ENCODE assay signal across 7 cellular contexts in genomic region chr2:36376319-36376765, GRCh38. TPM values are rescaled to one million over a fixed set of nuclear protein-coding genes. Genes with fewer than 3 reads are reported as not detected.
DNase-seq lines count a peak whose midpoint lies in the region; ATAC-seq, FAIRE-seq and TF ChIP-seq lines count a peak whose summit lies in the region.

No MANE protein-coding gene starts in this region.

- H3K9me3 Mint-ChIP-seq in activated CD8-positive, alpha-beta T cell treated with anti-CD3 and anti-CD28 coated beads for 36 hours = no peaks in the 10 kb centered on the region

- peaks cover 29% of the 10 kb centered on the region for H3K4me1 Mint-ChIP-seq in activated CD8-positive, alpha-beta T cell treated with anti-CD3 and anti-CD28 coated beads for 36 hours (ENCODE audit: low read depth)

- no peak overlapping the region for H3K4me3 ChIP-seq in astrocyte of the cerebellum (ENCODE audit: low read depth, low read length)
- peak overlapping the region in 1 of 2 donors; percentile 14 for H3K4me3 ChIP-seq in kidney (ENCODE audit: low read length in 2 of 2)

- no peak overlapping the region for H3K9ac ChIP-seq in kidney (ENCODE audit: low read length in 2 of 2)

- no peak overlapping the region for H3K4me3 Mint-ChIP-seq in activated CD8-positive, alpha-beta T cell treated with anti-CD3 and anti-CD28 coated beads for 36 hours

- H3K9me3 ChIP-seq in kidney (ENCODE audit: control insufficient read depth in 1 of 2, low read length in 2 of 2) = no peaks in the 10 kb centered on the region

- peaks cover 0 to 6% of the 10 kb centered on the region in 2 donors for H3K36me3 ChIP-seq in kidney (ENCODE audit: control insufficient read depth in 1 of 2, insufficient read depth in 2 of 2, low read length in 2 of 2)

- TF ChIP-seq CTCF in astrocyte of the cerebellum (IDR thresholded peaks at IDR 0.05; ENCODE audit: low read depth, low read length, missing control alignments) = no peak
- TF ChIP-seq CTCF in kidney (IDR thresholded peaks at IDR 0.05; ENCODE audit: borderline replicate concordance, extremely low read depth, insufficient read depth) = no peak
- TF ChIP-seq CTCF in activated CD8-positive, alpha-beta T cell treated with anti-CD3 and anti-CD28 coated beads for 36 hours (IDR thresholded peaks at IDR 0.05) = no peak

- peaks cover 37 to 73% of the 10 kb centered on the region in 2 donors for H3K4me1 ChIP-seq in kidney (ENCODE audit: control insufficient read depth in 1 of 2, insufficient read depth in 1 of 2, low read depth in 1 of 2, low read length in 2 of 2)

- FAIRE-seq in kidney (lab: Jason Lieb, UNC) = no peak

- DNase-seq in M059J (ENCODE audit: low read depth) = peak; percentile 76
- DNase-seq in astrocyte of the cerebellum (ENCODE audit: low read depth) = peak; percentile 70
- DNase-seq in kidney = peak; percentile 89
- peak; percentile 64 for DNase-seq in superior temporal gyrus (ENCODE audit: extremely low spot score)
- DNase-seq in middle frontal gyrus (ENCODE audit: extremely low spot score, low spot score) = no peak
- DNase-seq in NCI-H128 (lab: John Stamatoyannopoulos, UW; ENCODE audit: unreplicated experiment) = no peak
- DNase-seq in activated CD8-positive, alpha-beta T cell treated with anti-CD3 and anti-CD28 coated beads for 36 hours = no peak

- no peaks in the 10 kb centered on the region for H3K27me3 Mint-ChIP-seq in activated CD8-positive, alpha-beta T cell treated with anti-CD3 and anti-CD28 coated beads for 36 hours

- in situ Hi-C loops in astrocyte of the cerebellum (cut with HindIII; ENCODE audit: low sequenced_read_pairs) = no loop called here

- POLR2A ChIA-PET in activated CD8-positive, alpha-beta T cell treated with anti-CD3 and anti-CD28 coated beads for 36 hours (lab: Charles Lee) = no interaction called here

- ATAC-seq in activated CD8-positive, alpha-beta T cell treated with anti-CD3 and anti-CD28 coated beads for 36 hours = no peak

- CTCF ChIA-PET in activated CD8-positive, alpha-beta T cell treated with anti-CD3 and anti-CD28 coated beads for 36 hours (lab: Charles Lee) = interaction anchor here (0.8 kb wide), 1 partner anchor 11 kb away, joined by 3 read pairs; no protein-coding TSS in a partner anchor

- H3K36me3 Mint-ChIP-seq in activated CD8-positive, alpha-beta T cell treated with anti-CD3 and anti-CD28 coated beads for 36 hours (ENCODE audit: low read depth) = peaks cover 2% of the 10 kb centered on the region

- H3K27ac Mint-ChIP-seq in activated CD8-positive, alpha-beta T cell treated with anti-CD3 and anti-CD28 coated beads for 36 hours = no peak overlapping the region

- H3K27ac ChIP-seq in kidney (ENCODE audit: low read depth in 2 of 2, low read length in 2 of 2) = no peak overlapping the region

- intact Hi-C loops in kidney (cut with DNase I) = no loop called here
- intact Hi-C loops in activated CD8-positive, alpha-beta T cell treated with anti-CD3 and anti-CD28 coated beads for 36 hours (cut with micrococcal nuclease) = no loop called here

RNA-seq across cellular contexts. Expression of gene CRIM1, which starts 20.8 kb away (rescaled TPM):
- total RNA-seq in M059J (2014; rRNA removed; shearing (Covaris generic)) = 98.2 and 186 TPM in 2 replicates
- 154 TPM for total RNA-seq in kidney
- polyA plus RNA-seq in kidney (ENCODE audit: insufficient read depth, low read depth, low replicate concordance) = 47.2 TPM
- total RNA-seq in activated CD8-positive, alpha-beta T cell treated with anti-CD3 and anti-CD28 coated beads for 36 hours = 10 to 100 TPM; 14.4 to 15.9 TPM

Comparison
In these comparisons a context has a peak if more than half of its experiments do, and no peak if none do; other contexts are left out.
1. DNase-seq: peak in M059J (single experiment), astrocyte of the cerebellum (single experiment), kidney (single experiment) and superior temporal gyrus (single experiment); none in middle frontal gyrus (single experiment), NCI-H128 (single experiment) and activated CD8-positive, alpha-beta T cell treated with anti-CD3 and anti-CD28 coated beads for 36 hours (single experiment).